In the genomic region with DNA sequence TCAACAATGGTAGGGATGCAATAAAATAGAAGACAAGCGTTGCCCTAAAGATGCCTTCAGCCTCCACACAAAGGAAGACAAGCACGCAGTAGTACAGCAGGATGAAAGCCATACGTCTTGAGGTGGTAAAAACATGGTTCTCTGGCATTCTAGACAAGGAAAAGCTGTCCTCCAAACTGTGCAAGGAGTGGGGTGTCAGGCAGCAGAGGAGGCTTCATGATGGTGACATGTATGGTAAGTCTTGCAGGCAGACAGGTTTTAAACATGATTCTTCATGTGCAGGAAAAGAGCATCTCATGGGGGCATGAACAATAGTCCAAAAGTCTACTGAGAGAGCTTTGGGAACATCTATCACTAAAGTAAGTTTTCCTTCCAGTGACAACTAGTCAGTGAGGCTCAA, we compare ENCODE assay signal across 17 cellular contexts.
DNase-seq lines count a peak whose midpoint lies in the region; ATAC-seq and TF ChIP-seq lines count a peak whose summit lies in the region.
"Had no signal": no experiment of that assay in that cellular context is flagged by ENCODE, and none has a peak within 500 bp of the region (broad histone marks: within the 10 kb centered on the region; RNA-seq: fewer than 3 reads in every experiment).

No MANE protein-coding gene starts in this region.

- no peaks in the 10 kb centered on the region for H3K9me3 Mint-ChIP-seq in endothelial cell (ENCODE audit: unreplicated experiment)
- peaks cover 4% of the 10 kb centered on the region for H3K9me3 Mint-ChIP-seq in osteocyte (ENCODE audit: unreplicated experiment)

- no peak for TF ChIP-seq CTCF in HEK293 (tag by site-specific recombination; IDR thresholded peaks at IDR 0.05)
- no peak for TF ChIP-seq CTCF in endothelial cell (IDR thresholded peaks at IDR 0.05; ENCODE audit: unreplicated experiment)
- no peak for TF ChIP-seq CTCF in osteocyte (IDR thresholded peaks at IDR 0.05)

- DNase-seq in endothelial cell (ENCODE audit: low spot score) = no peak
- DNase-seq in osteocyte (ENCODE audit: extremely low spot score, unreplicated experiment) = no peak
- no peak for DNase-seq in ureter (ENCODE audit: low spot score)
- no peak for DNase-seq in Kasumi-1 (lab: John Stamatoyannopoulos, UW)
- DNase-seq: ACHN; BE2C; CD4-positive, alpha-beta memory T cell; DMS153; DMS79; GDM1; GOT3; H7 had no signal

- H3K4me3 Mint-ChIP-seq in endothelial cell (ENCODE audit: unreplicated experiment) = peak overlapping the region; percentile 13
- H3K4me3 Mint-ChIP-seq in osteocyte (ENCODE audit: unreplicated experiment) = no peak overlapping the region
- H3K4me3 Mint-ChIP-seq: CD14-positive monocyte; CD4-positive, alpha-beta memory T cell had no signal

- no peak overlapping the region for H3K27ac ChIP-seq in HEK293 (ENCODE audit: extremely low read depth, low read depth, low read length)

- H3K9me3 ChIP-seq in HEK293 (ENCODE audit: control insufficient read depth, insufficient read depth, low read depth, low read length) = no peaks in the 10 kb centered on the region
- H3K9me3 ChIP-seq: BE2C had no signal

- no peak overlapping the region for H3K27ac Mint-ChIP-seq in endothelial cell (ENCODE audit: unreplicated experiment)
- H3K27ac Mint-ChIP-seq in osteocyte (ENCODE audit: unreplicated experiment) = peak overlapping the region; percentile 40

- H3K4me1 Mint-ChIP-seq in endothelial cell (ENCODE audit: unreplicated experiment) = peaks cover 7% of the 10 kb centered on the region
- H3K4me1 Mint-ChIP-seq in osteocyte (ENCODE audit: unreplicated experiment) = peaks cover 27% of the 10 kb centered on the region

- ATAC-seq in GM21717 (IDR thresholded peaks at IDR 0.05; ENCODE audit: unreplicated experiment) = no peak
- ATAC-seq: HCT116, HepG2 had no signal

- H3K36me3 Mint-ChIP-seq in endothelial cell (ENCODE audit: low read depth, unreplicated experiment) (peaks cover 18% of the 10 kb centered on the region), osteocyte (ENCODE audit: unreplicated experiment) (peaks cover 27% of the 10 kb centered on the region)

- H3K36me3 ChIP-seq in HEK293 (ENCODE audit: control insufficient read depth in 2 of 2, insufficient read depth in 1 of 2, low read length in 2 of 2) = peaks cover 0 to 3% of the 10 kb centered on the region in 2 experiments; a peak in 1 of 3 replicates
- H3K36me3 ChIP-seq: BE2C had no signal

- POLR2A ChIA-PET in HEK293 (lab: Yijun Ruan, JAX) = no interaction called here

- peaks cover 3% of the 10 kb centered on the region; the same call in 1 of the 2 replicates for H3K4me1 ChIP-seq in HEK293 (ENCODE audit: control insufficient read depth, insufficient read depth, low read length)
- H3K4me1 ChIP-seq: BE2C had no signal

- CTCF ChIA-PET in HEK293 (lab: Yijun Ruan, JAX) = no interaction called here

- H3K4me3 ChIP-seq in HEK293 (ENCODE audit: low read depth, low read length) = no peak overlapping the region

- H3K27me3 Mint-ChIP-seq in endothelial cell (ENCODE audit: unreplicated experiment) (peaks cover 1% of the 10 kb centered on the region), osteocyte (ENCODE audit: unreplicated experiment) (no peaks in the 10 kb centered on the region)
- H3K27me3 Mint-ChIP-seq: CD4-positive, alpha-beta memory T cell had no signal

TF ChIP-seq in HEK293, 187 proteins besides CTCF, POLR2A, EP300 and RAD21:
- TF ChIP-seq ZNF239 (tag by site-specific recombination; IDR thresholded peaks at IDR 0.05) (no peak), KLF9 (tag by site-specific recombination; IDR thresholded peaks at IDR 0.05; ENCODE audit: low read depth) (no peak), ZNF707 (tag by site-specific recombination; IDR thresholded peaks at IDR 0.05) (peak; percentile 75), EGR2 (tag by site-specific recombination; IDR thresholded peaks at IDR 0.05; ENCODE audit: low read depth) (no peak), ZNF324 (tag by site-specific recombination; IDR thresholded peaks at IDR 0.05) (no peak), ZNF223 (tag by site-specific recombination; IDR thresholded peaks at IDR 0.05) (no peak), ZNF23 (tag by site-specific recombination; IDR thresholded peaks at IDR 0.05; ENCODE audit: borderline replicate concordance) (no peak)
